Comparison of ENCODE assay signal across 8 cellular contexts in genomic region chr15:38414351-38414750, GRCh38. TPM values are rescaled to one million over a fixed set of nuclear protein-coding genes. Genes with fewer than 3 reads are reported as not detected.
DNase-seq lines count a peak whose midpoint lies in the region; ATAC-seq, FAIRE-seq and TF ChIP-seq lines count a peak whose summit lies in the region.

No MANE protein-coding gene starts in this region.

- TF ChIP-seq CTCF in foreskin fibroblast (IDR thresholded peaks at IDR 0.05; ENCODE audit: low read depth, low read length) = peak; percentile 78
- peak; percentile 73 for TF ChIP-seq CTCF in osteocyte (IDR thresholded peaks at IDR 0.05)
- no peak for TF ChIP-seq CTCF in natural killer cell (IDR thresholded peaks at IDR 0.05)
- TF ChIP-seq CTCF in omental fat pad (IDR thresholded peaks at IDR 0.05) = no peak

- H3K27ac Mint-ChIP-seq in osteocyte (ENCODE audit: unreplicated experiment) (no peak overlapping the region), natural killer cell (no peak overlapping the region)

- H3K36me3 Mint-ChIP-seq in osteocyte (ENCODE audit: unreplicated experiment) = no peaks in the 10 kb centered on the region
- no peaks in the 10 kb centered on the region for H3K36me3 Mint-ChIP-seq in natural killer cell

- H3K27me3 Mint-ChIP-seq in osteocyte (ENCODE audit: unreplicated experiment) (peaks cover 49% of the 10 kb centered on the region), natural killer cell (ENCODE audit: low read depth in 2 of 2) (peaks cover 23 to 37% of the 10 kb centered on the region in 2 donors)

- H3K4me1 Mint-ChIP-seq in osteocyte (ENCODE audit: unreplicated experiment) = no peaks in the 10 kb centered on the region
- no peaks in the 10 kb centered on the region for H3K4me1 Mint-ChIP-seq in natural killer cell

- intact Hi-C loops in natural killer cell (cut with micrococcal nuclease) = no loop called here

- H3K4me3 Mint-ChIP-seq in osteocyte (ENCODE audit: unreplicated experiment) (no peak overlapping the region), natural killer cell (no peak overlapping the region)

- peak; percentile 2 for DNase-seq in DMS53 treated with DMSO at 0.1 percent for 48 hours (lab: John Stamatoyannopoulos, UW; ENCODE audit: unreplicated experiment)
- peak; percentile 73 to 90 for DNase-seq in foreskin fibroblast
- no peak for DNase-seq in osteocyte (ENCODE audit: extremely low spot score, unreplicated experiment)
- DNase-seq in natural killer cell = no peak
- DNase-seq in omental fat pad (ENCODE audit: low spot score) = no peak

- ATAC-seq in HG02885 (IDR thresholded peaks at IDR 0.05; ENCODE audit: poor library complexity, unreplicated experiment) (peak; percentile 45), GM21576 (IDR thresholded peaks at IDR 0.05; ENCODE audit: unreplicated experiment) (no peak), natural killer cell (no peak), omental fat pad (ENCODE audit: low FRiP score) (no peak)

- no peaks in the 10 kb centered on the region for H3K9me3 Mint-ChIP-seq in osteocyte (ENCODE audit: unreplicated experiment)
- no peaks in the 10 kb centered on the region for H3K9me3 Mint-ChIP-seq in natural killer cell

- no peak overlapping the region for H3K4me3 ChIP-seq in foreskin fibroblast (ENCODE audit: low read depth in 1 of 2, low read length in 2 of 2)

- peak; percentile 73 for FAIRE-seq in TTC549 (lab: Jason Lieb, UNC)

RNA-seq across cellular contexts. Expression of gene FAM98B, which starts 39.6 kb away (rescaled TPM):
- total RNA-seq in osteocyte = 19.3 and 22.4 TPM in 2 replicates
- 10 to 100 TPM; 27.5 to 34.0 (median 29.0) TPM for total RNA-seq in natural killer cell
- total RNA-seq in omental fat pad = 10 to 100 TPM in 2 of 4 donors, 1 to 10 TPM in 2; 7.6 to 18.3 (median 10.7) TPM

Comparison
In these comparisons a context has a peak if more than half of its experiments do, and no peak if none do; other contexts are left out.
1. DNase-seq: peak in DMS53 treated with DMSO at 0.1 percent for 48 hours (single experiment) and foreskin fibroblast (2 of 2); none in osteocyte (single experiment), natural killer cell (single experiment) and omental fat pad (single experiment).
2. CTCF ChIP-seq: peak in foreskin fibroblast (single experiment) and osteocyte (single experiment); none in natural killer cell (single experiment) and omental fat pad (0 of 3).